Comparison of ENCODE assay signal across 8 cellular contexts in genomic region chr12:15322164-15323054, GRCh38. TPM values are rescaled to one million over a fixed set of nuclear protein-coding genes. Genes with fewer than 3 reads are reported as not detected.
DNase-seq lines count a peak whose midpoint lies in the region; TF ChIP-seq lines count a peak whose summit lies in the region.

PTPRO (plus strand) TSS chr12:15322508.

- in situ Hi-C loops in GM13977 (cut with MboI; ENCODE audit: low pct_unique_long_range_greater_than_20kb, low sequenced_read_pairs, unreplicated experiment): no loop called here

- H3K4me3 ChIP-seq in muscle layer of colon (ENCODE audit: low read depth in 1 of 2, low read length in 2 of 2): peak within 1 kb of the TSS; percentile 44 to 45

- DNase-seq in DMS53 (lab: John Stamatoyannopoulos, UW) (peak; percentile 82), NCI-H1930 (lab: John Stamatoyannopoulos, UW) (peak; percentile 59 to 79), dermis blood vessel endothelial cell (peak; percentile 5), GM13977 (ENCODE audit: low spot score) (no peak), mucosa of gallbladder (ENCODE audit: low spot score) (no peak), GM19238 (ENCODE audit: insufficient read length, low spot score) (no peak), T1000 (lab: John Stamatoyannopoulos, UW) (no peak)

- no peak within 1 kb of the TSS for H3K9ac ChIP-seq in muscle layer of colon (ENCODE audit: low read length)

- no peak within 1 kb of the TSS for H3K27ac ChIP-seq in muscle layer of colon (ENCODE audit: low read depth, low read length)

- peaks cover 0 to 18% of the 10 kb centered on the region in 2 donors for H3K27me3 ChIP-seq in muscle layer of colon (ENCODE audit: control insufficient read depth in 1 of 2, insufficient read depth in 2 of 2, low read length in 2 of 2)

- no peak for TF ChIP-seq CTCF in GM13977 (IDR thresholded peaks at IDR 0.05; ENCODE audit: extremely low read depth, insufficient read depth, missing control alignments)

- no peaks in the 10 kb centered on the region for H3K36me3 ChIP-seq in muscle layer of colon (ENCODE audit: insufficient read depth, low read length)

- no peaks in the 10 kb centered on the region for H3K9me3 ChIP-seq in muscle layer of colon (ENCODE audit: low read length)

- no peaks in the 10 kb centered on the region for H3K4me1 ChIP-seq in muscle layer of colon (ENCODE audit: insufficient read depth, low read length)

RNA-seq across cellular contexts. Expression of gene PTPRO, which starts in this region (rescaled TPM):
- total RNA-seq in dermis blood vessel endothelial cell (not detected in 2 replicates), mucosa of gallbladder (1.9 TPM)

Comparison
In these comparisons a context has a peak if more than half of its experiments do, and no peak if none do; other contexts are left out.
1. Peak in DNase-seq in dermis blood vessel endothelial cell; RNA of the gene not detected or under 1 TPM.
2. DNase-seq: peak in DMS53 (single experiment) and NCI-H1930 (2 of 2); none in GM13977 (single experiment), mucosa of gallbladder (single experiment), GM19238 (single experiment) and T1000 (single experiment).